20 cellular contexts compared by ENCODE assay signal in the genomic region with DNA sequence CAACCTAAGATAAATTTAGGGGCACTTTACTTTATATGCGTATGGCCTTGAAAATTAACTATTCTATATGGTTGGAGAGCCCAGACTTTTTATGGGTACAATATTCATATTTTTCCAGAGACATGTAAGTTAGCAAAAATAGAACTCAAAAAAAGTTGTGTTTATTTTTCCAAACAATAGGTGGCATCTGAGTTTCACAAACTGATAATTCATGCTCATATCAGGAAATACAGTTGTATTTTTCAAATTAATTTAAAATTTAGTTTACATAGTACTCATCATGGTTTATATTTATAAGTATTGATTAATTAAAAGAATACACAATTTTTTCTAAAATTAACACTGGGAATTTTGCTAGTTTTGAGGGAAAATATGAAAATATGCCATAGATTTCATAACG. TPM values are rescaled to one million over a fixed set of nuclear protein-coding genes. Genes with fewer than 3 reads are reported as not detected.
DNase-seq lines count a peak whose midpoint lies in the region; ATAC-seq and TF ChIP-seq lines count a peak whose summit lies in the region.
"Had no signal": no experiment of that assay in that cellular context is flagged by ENCODE, and none has a peak within 500 bp of the region (broad histone marks: within the 10 kb centered on the region; RNA-seq: fewer than 3 reads in every experiment).

No MANE protein-coding gene starts in this region.

- no peak overlapping the region for H3K27ac Mint-ChIP-seq in osteocyte (ENCODE audit: unreplicated experiment)
- H3K27ac Mint-ChIP-seq: immature natural killer cell; mesothelial cell of epicardium; T-helper 2 cell treated with Interferon-gamma antibody and Interleukin-4, amounts not matched to agents 5 μg/mL and 100 μg/mL, for 36 hours had no signal

- H3K4me3 ChIP-seq in adipocyte (ENCODE audit: low read length), result no peak overlapping the region
- H3K4me3 ChIP-seq: gastrocnemius medialis, thyroid gland had no signal

- TF ChIP-seq CTCF in LNCAP (IDR thresholded peaks at IDR 0.05) (peak; percentile 43), osteocyte (IDR thresholded peaks at IDR 0.05) (peak; percentile 34)

- H3K36me3 Mint-ChIP-seq in osteocyte (ENCODE audit: unreplicated experiment), result no peaks in the 10 kb centered on the region
- H3K36me3 Mint-ChIP-seq: immature natural killer cell, mesothelial cell of epicardium had no signal

- no peaks in the 10 kb centered on the region for H3K9me3 ChIP-seq in adipocyte (ENCODE audit: control insufficient read depth, low read length)
- H3K9me3 ChIP-seq: gastrocnemius medialis, thyroid gland had no signal

- no peak for ATAC-seq in GM19035 (IDR thresholded peaks at IDR 0.05; ENCODE audit: unreplicated experiment)
- ATAC-seq: gastrocnemius medialis had no signal

- no peaks in the 10 kb centered on the region for H3K27me3 ChIP-seq in adipocyte (replicated peaks; ENCODE audit: control insufficient read depth, insufficient read depth, low read length)
- H3K27me3 ChIP-seq: gastrocnemius medialis, thyroid gland had no signal

- no peak overlapping the region for H3K9ac ChIP-seq in adipocyte (ENCODE audit: low read length)

- no peaks in the 10 kb centered on the region for H3K27me3 Mint-ChIP-seq in osteocyte (ENCODE audit: unreplicated experiment)

- DNase-seq in NCI-H2081 (lab: John Stamatoyannopoulos, UW) (peak; percentile 4 to 7), NCI-H2081 treated with DMSO at 0.1 percent for 48 hours (lab: John Stamatoyannopoulos, UW) (no peak), adipocyte (ENCODE audit: low read depth) (peak; percentile 5), osteocyte (ENCODE audit: extremely low spot score, unreplicated experiment) (no peak), NCI-H2227 (lab: John Stamatoyannopoulos, UW; ENCODE audit: unreplicated experiment) (no peak), NCI-H82 (lab: John Stamatoyannopoulos, UW) (no peak)
- DNase-seq: activated CD4-positive, alpha-beta T cell treated with anti-CD3 and anti-CD28 coated beads, Interleukin-2, amount 50 U/mL, for 4 hours; aorta; DMS153; effector CD4-positive, alpha-beta T cell; gastrocnemius medialis; GOT3; immature natural killer cell; Karpas-422; RPMI8226; thyroid gland had no signal

- no peaks in the 10 kb centered on the region for H3K9me3 Mint-ChIP-seq in osteocyte (ENCODE audit: unreplicated experiment)
- H3K9me3 Mint-ChIP-seq: immature natural killer cell; mesothelial cell of epicardium; T-helper 2 cell treated with Interferon-gamma antibody and Interleukin-4, amounts not matched to agents 5 μg/mL and 100 μg/mL, for 36 hours had no signal

- H3K4me1 ChIP-seq in adipocyte (ENCODE audit: control insufficient read depth, insufficient read depth, low read length), result no peaks in the 10 kb centered on the region
- H3K4me1 ChIP-seq: gastrocnemius medialis, thyroid gland had no signal

- H3K36me3 ChIP-seq in adipocyte (ENCODE audit: control insufficient read depth, insufficient read depth, low read length, severe bottlenecking), result no peaks in the 10 kb centered on the region
- H3K36me3 ChIP-seq: gastrocnemius medialis, thyroid gland had no signal

- no peaks in the 10 kb centered on the region for H3K4me1 Mint-ChIP-seq in osteocyte (ENCODE audit: unreplicated experiment)
- H3K4me1 Mint-ChIP-seq: immature natural killer cell, mesothelial cell of epicardium had no signal

- H3K4me3 Mint-ChIP-seq in osteocyte (ENCODE audit: unreplicated experiment), result no peak overlapping the region
- H3K4me3 Mint-ChIP-seq: immature natural killer cell; mesothelial cell of epicardium; T-helper 2 cell treated with Interferon-gamma antibody and Interleukin-4, amounts not matched to agents 5 μg/mL and 100 μg/mL, for 36 hours had no signal

RNA-seq across cellular contexts. Expression of gene ANKRD7, which starts 34.6 kb away (rescaled TPM):
- not detected in 2 replicates for total RNA-seq in osteocyte
- total RNA-seq: mesothelial cell of epicardium had no signal

Comparison
In these comparisons a context has a peak if more than half of its experiments do, and no peak if none do; other contexts are left out.
1. DNase-seq: peak in NCI-H2081 (2 of 2) and adipocyte (single experiment); none in NCI-H2081 treated with DMSO at 0.1 percent for 48 hours (single experiment), osteocyte (single experiment), NCI-H2227 (single experiment) and NCI-H82 (single experiment).